In genomic region chr1:32221980-32222751, GRCh38 we compare ENCODE assay signal across 8 cellular contexts.
DNase-seq lines count a peak whose midpoint lies in the region; ATAC-seq and TF ChIP-seq lines count a peak whose summit lies in the region.

Gene EIF3I, plus strand, starts transcription at chr1:32222407. Its CDS starts 35 bp downstream, at chr1:32222442.
Gene TMEM234, minus strand, starts transcription at chr1:32222353. Its CDS starts 31 bp downstream, at chr1:32222322.

- no peak for TF ChIP-seq CTCF in AG10803 (conservative IDR thresholded peaks at IDR 0.05; ENCODE audit: low read length)

- ATAC-seq in HG03432 (IDR thresholded peaks at IDR 0.05; ENCODE audit: unreplicated experiment): peak; percentile 88

- peak within 1 kb of the TSS; percentile 96 for H3K4me3 ChIP-seq in AG10803 (ENCODE audit: low read length)

- DNase-seq in AG10803 (ENCODE audit: low read depth): peak; percentile 91
- peak; percentile 45 to 82 for DNase-seq in NCI-H524 (lab: John Stamatoyannopoulos, UW)
- DNase-seq in activated CD4-positive, alpha-beta T cell treated with anti-CD3 and anti-CD28 coated beads for 48 hours: peak; percentile 93
- peak; percentile 78 for DNase-seq in kidney glomerular epithelial cell (lab: John Stamatoyannopoulos, UW)
- DNase-seq in stimulated activated CD4-positive, alpha-beta T cell treated with anti-CD3 and anti-CD28 coated beads, Interleukin-1b, Interleukin-23, amount 100 ng/mL, for 1 hour (ENCODE audit: low read depth in 2 of 2): peak; percentile 74 to 77

- peak within 1 kb of the TSS; percentile 74 for H3K27ac ChIP-seq in cingulate gyrus (ENCODE audit: low read depth, low read length)

- peak; percentile 82 for TF ChIP-seq POLR2A in GM19099 (IDR thresholded peaks at IDR 0.05; ENCODE audit: extremely low read depth, insufficient read length, low read depth)

Comparison
In these comparisons a context has a peak if more than half of its experiments do, and no peak if none do; other contexts are left out.
1. Peak in every context shown above with its lines: DNase-seq, ATAC-seq, H3K4me3 ChIP-seq and H3K27ac ChIP-seq.